ENCODE assay signal across 1 cellular context in genomic region chr20:51861726-51862466, GRCh38.
TF ChIP-seq lines count a peak whose summit lies in the region.

No MANE protein-coding gene starts in this region.

TF ChIP-seq in H1, 55 proteins besides CTCF, POLR2A, EP300 and RAD21:
- TF ChIP-seq SIRT6 (IDR thresholded peaks at IDR 0.05; ENCODE audit: low read length) (no peak), PHF8 (conservative IDR thresholded peaks at IDR 0.05; ENCODE audit: low read depth, low read length) (no peak), EGR1 (IDR thresholded peaks at IDR 0.05; ENCODE audit: borderline replicate concordance, low read depth, low read length) (no peak)
